In genomic region chr1:200880212-200880611, GRCh38 we compare ENCODE assay signal across 12 cellular contexts. TPM values are rescaled to one million over a fixed set of nuclear protein-coding genes. Genes with fewer than 3 reads are reported as not detected.
DNase-seq lines count a peak whose midpoint lies in the region; ATAC-seq and TF ChIP-seq lines count a peak whose summit lies in the region.
"Had no signal": no experiment of that assay in that cellular context is flagged by ENCODE, and none has a peak within 500 bp of the region (broad histone marks: within the 10 kb centered on the region; RNA-seq: fewer than 3 reads in every experiment).

No MANE protein-coding gene starts in this region.

- no peak overlapping the region for H3K4me3 Mint-ChIP-seq in CD4-positive, alpha-beta T cell
- H3K4me3 Mint-ChIP-seq in T-cell (no peak overlapping the region), WTC11 (no peak overlapping the region)
- H3K4me3 Mint-ChIP-seq: HFFc6 had no signal

- POLR2A ChIA-PET in CD4-positive, alpha-beta T cell (lab: Charles Lee): interaction anchor here (2.7 kb wide), 1 partner anchor 10 kb away, joined by 7 read pairs; no protein-coding TSS in a partner anchor
- POLR2A ChIA-PET in T-cell (lab: Charles Lee): no interaction called here
- POLR2A ChIA-PET in WTC11 (lab: Charles Lee): interaction anchor here (1.2 kb wide), 1 partner anchor 9 kb away, joined by 4 read pairs; no protein-coding TSS in a partner anchor

- ATAC-seq in CD4-positive, alpha-beta T cell (ENCODE audit: poor library complexity): peak; percentile 7
- ATAC-seq in GM18519 (IDR thresholded peaks at IDR 0.05; ENCODE audit: low FRiP score, unreplicated experiment) (peak; percentile 69), HG02943 (IDR thresholded peaks at IDR 0.05; ENCODE audit: low read depth, unreplicated experiment) (peak; percentile 50), T-cell (replicated peaks in 1 of 4) (no peak), WTC11 (no peak)

- no peaks in the 10 kb centered on the region for H3K36me3 Mint-ChIP-seq in CD4-positive, alpha-beta T cell (ENCODE audit: low read depth)
- H3K36me3 Mint-ChIP-seq in T-cell (no peaks in the 10 kb centered on the region), WTC11 (no peaks in the 10 kb centered on the region)

- H3K9me3 Mint-ChIP-seq in CD4-positive, alpha-beta T cell: no peaks in the 10 kb centered on the region
- H3K9me3 Mint-ChIP-seq in T-cell: no peaks in the 10 kb centered on the region
- H3K9me3 Mint-ChIP-seq in WTC11: no peaks in the 10 kb centered on the region
- H3K9me3 Mint-ChIP-seq: HFFc6 had no signal

- H3K27me3 ChIP-seq in CD4-positive, alpha-beta T cell (ENCODE audit: control insufficient read depth, insufficient read depth, low read length): no peaks in the 10 kb centered on the region

- TF ChIP-seq CTCF in CD4-positive, alpha-beta T cell (IDR thresholded peaks at IDR 0.05): no peak
- no peak for TF ChIP-seq CTCF in WTC11 (IDR thresholded peaks at IDR 0.05)

- peaks cover 35% of the 10 kb centered on the region for H3K4me1 Mint-ChIP-seq in CD4-positive, alpha-beta T cell (ENCODE audit: low read depth)
- peaks cover 25 to 64% (median 38%) of the 10 kb centered on the region in 3 donors for H3K4me1 Mint-ChIP-seq in T-cell
- H3K4me1 Mint-ChIP-seq in WTC11: peaks cover 22% of the 10 kb centered on the region

- CTCF ChIA-PET in CD4-positive, alpha-beta T cell (lab: Charles Lee): no interaction called here
- CTCF ChIA-PET in T-cell (lab: Charles Lee): interaction anchor here in 1 of 2 donors (0.6 kb wide), 1 partner anchor 210 kb away, joined by 5 read pairs; no protein-coding TSS in a partner anchor
- CTCF ChIA-PET in WTC11 (lab: Charles Lee): interaction anchor here (0.7 to 1.6 kb wide), 3 partner anchors 11 to 345 kb away, joined by 3 to 7 read pairs (median 3); no protein-coding TSS in a partner anchor

- H3K27me3 Mint-ChIP-seq in CD4-positive, alpha-beta T cell: peaks cover 8% of the 10 kb centered on the region
- peaks cover 6 to 16% of the 10 kb centered on the region in 2 donors for H3K27me3 Mint-ChIP-seq in T-cell
- H3K27me3 Mint-ChIP-seq in WTC11 (ENCODE audit: low read depth): peaks cover 8% of the 10 kb centered on the region

- H3K27ac ChIP-seq in CD4-positive, alpha-beta T cell (ENCODE audit: low read depth, low read length): no peak overlapping the region

- intact Hi-C loops in CD4-positive, alpha-beta T cell (cut with DNase I, micrococcal nuclease): no loop called here

- no peak overlapping the region for H3K27ac Mint-ChIP-seq in CD4-positive, alpha-beta T cell
- peak overlapping the region; percentile 4 to 39 for H3K27ac Mint-ChIP-seq in T-cell
- H3K27ac Mint-ChIP-seq in WTC11: no peak overlapping the region
- H3K27ac Mint-ChIP-seq: HFFc6 had no signal

- H3K9me3 ChIP-seq in CD4-positive, alpha-beta T cell (ENCODE audit: control insufficient read depth, low read length): no peaks in the 10 kb centered on the region

- DNase-seq in CD4-positive, alpha-beta T cell: no peak
- DNase-seq in T-cell (peak in 1 of 34 experiments; percentile 4), DMS 273 treated with DMSO at 0.1 percent for 48 hours (lab: John Stamatoyannopoulos, UW) (no peak), WTC11 (ENCODE audit: low spot score) (no peak), middle frontal gyrus (ENCODE audit: extremely low spot score, low spot score) (no peak), AG20443 (ENCODE audit: low spot score) (no peak)
- DNase-seq: HFFc6, NCI-H1930, T-helper 9 cell had no signal

TF ChIP-seq in WTC11, 78 proteins besides CTCF, POLR2A, EP300 and RAD21:
- TF ChIP-seq ESRRA (CRISPR knock-in tag; IDR thresholded peaks at IDR 0.05; ENCODE audit: borderline replicate concordance) (no peak), USF1 (CRISPR knock-in tag; IDR thresholded peaks at IDR 0.05) (no peak), TEAD1 (CRISPR knock-in tag; IDR thresholded peaks at IDR 0.05) (no peak), ZNF281 (CRISPR knock-in tag; IDR thresholded peaks at IDR 0.05) (no peak), PRRX2 (CRISPR knock-in tag; IDR thresholded peaks at IDR 0.05) (no peak)
- TF ChIP-seq, protein P1, sequence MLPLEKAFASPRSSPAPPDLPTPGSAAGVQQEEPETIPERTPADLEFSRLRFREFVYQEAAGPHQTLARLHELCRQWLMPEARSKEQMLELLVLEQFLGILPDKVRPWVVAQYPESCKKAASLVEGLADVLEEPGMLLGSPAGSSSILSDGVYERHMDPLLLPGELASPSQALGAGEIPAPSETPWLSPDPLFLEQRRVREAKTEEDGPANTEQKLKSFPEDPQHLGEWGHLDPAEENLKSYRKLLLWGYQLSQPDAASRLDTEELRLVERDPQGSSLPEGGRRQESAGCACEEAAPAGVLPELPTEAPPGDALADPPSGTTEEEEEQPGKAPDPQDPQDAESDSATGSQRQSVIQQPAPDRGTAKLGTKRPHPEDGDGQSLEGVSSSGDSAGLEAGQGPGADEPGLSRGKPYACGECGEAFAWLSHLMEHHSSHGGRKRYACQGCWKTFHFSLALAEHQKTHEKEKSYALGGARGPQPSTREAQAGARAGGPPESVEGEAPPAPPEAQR (CRISPR knock-in tag; IDR thresholded peaks at IDR 0.05): no peak

RNA-seq across cellular contexts. Expression of gene GPR25, which starts 7.4 kb away (rescaled TPM):
- 1 to 10 TPM; 2.7 to 3.3 TPM for total RNA-seq in CD4-positive, alpha-beta T cell
- total RNA-seq in T-cell (1 to 10 TPM; 1.2 to 6.7 (median 1.8) TPM), WTC11 (2021) (0.14 to 0.16 TPM in 2 of 3 replicates, not detected in the other)
- total RNA-seq: aorta, HFFc6 had no signal

RNA-seq across cellular contexts. Expression of gene INAVA, which starts 14.5 kb away (rescaled TPM):
- total RNA-seq in CD4-positive, alpha-beta T cell: under 1 TPM in 1 of 2 experiments, not detected in 1; 0.22 TPM
- under 1 TPM in 4 of 5 donors, not detected in 1; 0.09 to 0.62 (median 0.25) TPM for total RNA-seq in T-cell
- total RNA-seq in WTC11 (2021): 41.2 to 47.9 TPM (median 47.6 TPM) in 3 replicates
- total RNA-seq: HFFc6 had no signal

Comparison
In these comparisons a context has a peak if more than half of its experiments do, and no peak if none do; other contexts are left out.
1. ATAC-seq: peak in CD4-positive, alpha-beta T cell (single experiment), GM18519 (single experiment) and HG02943 (single experiment); none in T-cell (0 of 4) and WTC11 (single experiment).
2. H3K27ac Mint-ChIP-seq: peak in T-cell (2 of 2); none in CD4-positive, alpha-beta T cell (single experiment) and WTC11 (single experiment).
3. RNA of gene INAVA, which starts 14.5 kb away (total RNA-seq): 41.2 to 47.9 TPM in WTC11; 0.09 to 0.62 TPM in T-cell and 0.22 TPM in CD4-positive, alpha-beta T cell; every median in the first group is over 10 times any median in the second.
4. POLR2A ChIA-PET loops: an anchor here in CD4-positive, alpha-beta T cell (2.7 kb wide) and WTC11 (1.2 kb wide); none called in T-cell.